1 cellular context compared by ENCODE assay signal in the genomic region with DNA sequence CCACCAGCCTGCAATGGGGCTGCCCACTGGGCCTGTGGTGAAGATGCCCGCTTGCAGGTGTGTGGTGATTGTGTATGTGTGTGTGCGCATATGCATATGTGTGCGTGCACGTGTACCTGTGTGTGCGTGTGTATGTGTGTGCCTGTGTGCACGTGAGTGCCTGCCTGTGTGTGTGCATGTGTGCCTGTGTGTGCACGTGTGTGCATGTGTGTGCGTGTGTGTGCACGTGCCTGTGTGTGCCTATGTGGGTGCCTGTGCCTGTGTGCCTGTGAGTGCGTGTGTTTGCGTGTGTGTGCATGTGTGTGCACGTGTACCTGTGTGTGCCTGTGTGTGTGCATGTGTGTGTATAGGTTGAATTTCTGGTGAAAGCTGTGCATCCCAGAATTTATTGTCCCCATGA.
TF ChIP-seq lines count a peak whose summit lies in the region.

No MANE protein-coding gene starts in this region.

TF ChIP-seq in K562, 482 proteins besides CTCF, POLR2A, EP300 and RAD21:
- TF ChIP-seq SMAD1 (IDR thresholded peaks at IDR 0.05; ENCODE audit: low read depth, low read length, partially characterized antibody) (no peak), EHMT2 (IDR thresholded peaks at IDR 0.05) (no peak), KAT2B (IDR thresholded peaks at IDR 0.05; ENCODE audit: low read depth, low read length) (no peak), KLF1 (tag; IDR thresholded peaks at IDR 0.05) (no peak), ZNF146 (CRISPR knock-in tag; IDR thresholded peaks at IDR 0.05; ENCODE audit: unreplicated experiment) (no peak), KDM1A (IDR thresholded peaks at IDR 0.05) (peak in 1 of 2 experiments; percentile 94; a peak in 2 of 4 replicates), PRMT5 (CRISPR knock-in tag; IDR thresholded peaks at IDR 0.05) (no peak), NR2F6 (CRISPR knock-in tag; IDR thresholded peaks at IDR 0.05) (no peak), SAP30 (IDR thresholded peaks at IDR 0.05; ENCODE audit: borderline replicate concordance, insufficient read depth, low read depth, low read length, poor library complexity, severe bottlenecking) (no peak), BHLHE40 (IDR thresholded peaks at IDR 0.05; ENCODE audit: low read length) (peak; percentile 84), SUPT5H (IDR thresholded peaks at IDR 0.05) (no peak), CREBBP (IDR thresholded peaks at IDR 0.05; ENCODE audit: low read depth, low read length) (no peak), MYNN (IDR thresholded peaks at IDR 0.05) (peak; percentile 75; the same call in 1 of the 2 replicates), MYNN (CRISPR knock-in tag; IDR thresholded peaks at IDR 0.05) (no peak), TAF7 (tag; IDR thresholded peaks at IDR 0.05) (no peak)
- TF ChIP-seq, protein P1, sequence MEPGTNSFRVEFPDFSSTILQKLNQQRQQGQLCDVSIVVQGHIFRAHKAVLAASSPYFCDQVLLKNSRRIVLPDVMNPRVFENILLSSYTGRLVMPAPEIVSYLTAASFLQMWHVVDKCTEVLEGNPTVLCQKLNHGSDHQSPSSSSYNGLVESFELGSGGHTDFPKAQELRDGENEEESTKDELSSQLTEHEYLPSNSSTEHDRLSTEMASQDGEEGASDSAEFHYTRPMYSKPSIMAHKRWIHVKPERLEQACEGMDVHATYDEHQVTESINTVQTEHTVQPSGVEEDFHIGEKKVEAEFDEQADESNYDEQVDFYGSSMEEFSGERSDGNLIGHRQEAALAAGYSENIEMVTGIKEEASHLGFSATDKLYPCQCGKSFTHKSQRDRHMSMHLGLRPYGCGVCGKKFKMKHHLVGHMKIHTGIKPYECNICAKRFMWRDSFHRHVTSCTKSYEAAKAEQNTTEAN (CRISPR knock-in tag; IDR thresholded peaks at IDR 0.05), result peak; percentile 94; the same call in 1 of the 2 replicates
- TF ChIP-seq, protein P2, sequence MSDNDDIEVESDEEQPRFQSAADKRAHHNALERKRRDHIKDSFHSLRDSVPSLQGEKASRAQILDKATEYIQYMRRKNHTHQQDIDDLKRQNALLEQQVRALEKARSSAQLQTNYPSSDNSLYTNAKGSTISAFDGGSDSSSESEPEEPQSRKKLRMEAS (CRISPR knock-in tag; IDR thresholded peaks at IDR 0.05), result peak; percentile 60; the same call in 1 of the 2 replicates
- TF ChIP-seq, protein P3, sequence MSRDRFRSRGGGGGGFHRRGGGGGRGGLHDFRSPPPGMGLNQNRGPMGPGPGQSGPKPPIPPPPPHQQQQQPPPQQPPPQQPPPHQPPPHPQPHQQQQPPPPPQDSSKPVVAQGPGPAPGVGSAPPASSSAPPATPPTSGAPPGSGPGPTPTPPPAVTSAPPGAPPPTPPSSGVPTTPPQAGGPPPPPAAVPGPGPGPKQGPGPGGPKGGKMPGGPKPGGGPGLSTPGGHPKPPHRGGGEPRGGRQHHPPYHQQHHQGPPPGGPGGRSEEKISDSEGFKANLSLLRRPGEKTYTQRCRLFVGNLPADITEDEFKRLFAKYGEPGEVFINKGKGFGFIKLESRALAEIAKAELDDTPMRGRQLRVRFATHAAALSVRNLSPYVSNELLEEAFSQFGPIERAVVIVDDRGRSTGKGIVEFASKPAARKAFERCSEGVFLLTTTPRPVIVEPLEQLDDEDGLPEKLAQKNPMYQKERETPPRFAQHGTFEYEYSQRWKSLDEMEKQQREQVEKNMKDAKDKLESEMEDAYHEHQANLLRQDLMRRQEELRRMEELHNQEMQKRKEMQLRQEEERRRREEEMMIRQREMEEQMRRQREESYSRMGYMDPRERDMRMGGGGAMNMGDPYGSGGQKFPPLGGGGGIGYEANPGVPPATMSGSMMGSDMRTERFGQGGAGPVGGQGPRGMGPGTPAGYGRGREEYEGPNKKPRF (IDR thresholded peaks at IDR 0.05; ENCODE audit: low read depth, low read length), result no peak
- TF ChIP-seq, protein P4, sequence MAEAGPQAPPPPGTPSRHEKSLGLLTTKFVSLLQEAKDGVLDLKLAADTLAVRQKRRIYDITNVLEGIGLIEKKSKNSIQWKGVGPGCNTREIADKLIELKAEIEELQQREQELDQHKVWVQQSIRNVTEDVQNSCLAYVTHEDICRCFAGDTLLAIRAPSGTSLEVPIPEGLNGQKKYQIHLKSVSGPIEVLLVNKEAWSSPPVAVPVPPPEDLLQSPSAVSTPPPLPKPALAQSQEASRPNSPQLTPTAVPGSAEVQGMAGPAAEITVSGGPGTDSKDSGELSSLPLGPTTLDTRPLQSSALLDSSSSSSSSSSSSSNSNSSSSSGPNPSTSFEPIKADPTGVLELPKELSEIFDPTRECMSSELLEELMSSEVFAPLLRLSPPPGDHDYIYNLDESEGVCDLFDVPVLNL (CRISPR knock-in tag; IDR thresholded peaks at IDR 0.05; ENCODE audit: low read depth), result no peak
- TF ChIP-seq, protein P5, sequence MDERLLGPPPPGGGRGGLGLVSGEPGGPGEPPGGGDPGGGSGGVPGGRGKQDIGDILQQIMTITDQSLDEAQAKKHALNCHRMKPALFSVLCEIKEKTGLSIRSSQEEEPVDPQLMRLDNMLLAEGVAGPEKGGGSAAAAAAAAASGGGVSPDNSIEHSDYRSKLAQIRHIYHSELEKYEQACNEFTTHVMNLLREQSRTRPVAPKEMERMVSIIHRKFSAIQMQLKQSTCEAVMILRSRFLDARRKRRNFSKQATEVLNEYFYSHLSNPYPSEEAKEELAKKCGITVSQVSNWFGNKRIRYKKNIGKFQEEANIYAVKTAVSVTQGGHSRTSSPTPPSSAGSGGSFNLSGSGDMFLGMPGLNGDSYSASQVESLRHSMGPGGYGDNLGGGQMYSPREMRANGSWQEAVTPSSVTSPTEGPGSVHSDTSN (CRISPR knock-in tag; IDR thresholded peaks at IDR 0.05; ENCODE audit: low read depth), result no peak
- TF ChIP-seq, protein P5 (tag; conservative IDR thresholded peaks at IDR 0.05; ENCODE audit: low read depth), result no peak
